1 cellular context compared by ENCODE assay signal in the genomic region with DNA sequence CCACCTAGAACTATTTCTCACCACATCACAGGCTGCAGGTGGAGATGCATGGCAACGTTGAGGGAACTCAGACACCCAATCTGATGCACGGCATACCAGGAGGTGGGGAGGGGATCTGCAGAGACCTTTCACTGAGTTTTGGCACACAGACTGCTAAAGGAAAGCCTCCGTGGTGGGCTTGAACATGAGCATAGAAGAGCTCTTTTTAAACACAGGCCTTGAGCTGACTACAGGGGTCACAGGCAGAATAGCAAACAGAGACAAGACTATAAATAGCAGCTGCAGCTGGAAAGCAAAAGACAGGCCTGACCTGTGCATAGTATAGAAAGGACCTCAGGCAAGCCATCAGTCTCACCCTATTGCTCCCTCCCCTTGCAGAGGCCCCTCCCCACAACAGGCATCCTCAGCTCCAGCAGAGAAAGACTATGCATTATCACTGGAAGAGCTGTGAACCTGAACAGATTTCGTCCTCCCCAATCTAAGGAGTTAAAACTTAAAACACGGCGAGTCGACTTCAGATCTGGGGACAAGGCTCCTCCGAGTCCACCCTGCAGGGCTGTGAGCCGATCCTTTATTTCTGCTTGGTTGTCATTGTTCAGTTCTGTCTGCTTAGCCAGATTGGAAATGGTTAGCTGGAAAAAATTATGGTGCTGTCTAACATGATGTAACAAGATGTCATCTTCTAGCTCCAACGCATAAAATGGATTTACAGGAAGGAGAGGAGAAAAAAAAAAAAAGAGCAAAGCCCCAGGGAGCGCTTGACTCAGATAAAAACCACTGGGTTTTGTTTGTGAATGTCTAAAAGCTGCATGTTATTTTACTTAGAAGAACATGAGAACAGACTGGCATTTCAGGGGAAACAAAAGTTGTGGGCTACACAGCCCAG.
TF ChIP-seq lines count a peak whose summit lies in the region.

No MANE protein-coding gene starts in this region.

TF ChIP-seq in GM23338, 12 proteins besides CTCF, POLR2A, EP300 and RAD21 (continued from another document):
- TF ChIP-seq, protein P1, sequence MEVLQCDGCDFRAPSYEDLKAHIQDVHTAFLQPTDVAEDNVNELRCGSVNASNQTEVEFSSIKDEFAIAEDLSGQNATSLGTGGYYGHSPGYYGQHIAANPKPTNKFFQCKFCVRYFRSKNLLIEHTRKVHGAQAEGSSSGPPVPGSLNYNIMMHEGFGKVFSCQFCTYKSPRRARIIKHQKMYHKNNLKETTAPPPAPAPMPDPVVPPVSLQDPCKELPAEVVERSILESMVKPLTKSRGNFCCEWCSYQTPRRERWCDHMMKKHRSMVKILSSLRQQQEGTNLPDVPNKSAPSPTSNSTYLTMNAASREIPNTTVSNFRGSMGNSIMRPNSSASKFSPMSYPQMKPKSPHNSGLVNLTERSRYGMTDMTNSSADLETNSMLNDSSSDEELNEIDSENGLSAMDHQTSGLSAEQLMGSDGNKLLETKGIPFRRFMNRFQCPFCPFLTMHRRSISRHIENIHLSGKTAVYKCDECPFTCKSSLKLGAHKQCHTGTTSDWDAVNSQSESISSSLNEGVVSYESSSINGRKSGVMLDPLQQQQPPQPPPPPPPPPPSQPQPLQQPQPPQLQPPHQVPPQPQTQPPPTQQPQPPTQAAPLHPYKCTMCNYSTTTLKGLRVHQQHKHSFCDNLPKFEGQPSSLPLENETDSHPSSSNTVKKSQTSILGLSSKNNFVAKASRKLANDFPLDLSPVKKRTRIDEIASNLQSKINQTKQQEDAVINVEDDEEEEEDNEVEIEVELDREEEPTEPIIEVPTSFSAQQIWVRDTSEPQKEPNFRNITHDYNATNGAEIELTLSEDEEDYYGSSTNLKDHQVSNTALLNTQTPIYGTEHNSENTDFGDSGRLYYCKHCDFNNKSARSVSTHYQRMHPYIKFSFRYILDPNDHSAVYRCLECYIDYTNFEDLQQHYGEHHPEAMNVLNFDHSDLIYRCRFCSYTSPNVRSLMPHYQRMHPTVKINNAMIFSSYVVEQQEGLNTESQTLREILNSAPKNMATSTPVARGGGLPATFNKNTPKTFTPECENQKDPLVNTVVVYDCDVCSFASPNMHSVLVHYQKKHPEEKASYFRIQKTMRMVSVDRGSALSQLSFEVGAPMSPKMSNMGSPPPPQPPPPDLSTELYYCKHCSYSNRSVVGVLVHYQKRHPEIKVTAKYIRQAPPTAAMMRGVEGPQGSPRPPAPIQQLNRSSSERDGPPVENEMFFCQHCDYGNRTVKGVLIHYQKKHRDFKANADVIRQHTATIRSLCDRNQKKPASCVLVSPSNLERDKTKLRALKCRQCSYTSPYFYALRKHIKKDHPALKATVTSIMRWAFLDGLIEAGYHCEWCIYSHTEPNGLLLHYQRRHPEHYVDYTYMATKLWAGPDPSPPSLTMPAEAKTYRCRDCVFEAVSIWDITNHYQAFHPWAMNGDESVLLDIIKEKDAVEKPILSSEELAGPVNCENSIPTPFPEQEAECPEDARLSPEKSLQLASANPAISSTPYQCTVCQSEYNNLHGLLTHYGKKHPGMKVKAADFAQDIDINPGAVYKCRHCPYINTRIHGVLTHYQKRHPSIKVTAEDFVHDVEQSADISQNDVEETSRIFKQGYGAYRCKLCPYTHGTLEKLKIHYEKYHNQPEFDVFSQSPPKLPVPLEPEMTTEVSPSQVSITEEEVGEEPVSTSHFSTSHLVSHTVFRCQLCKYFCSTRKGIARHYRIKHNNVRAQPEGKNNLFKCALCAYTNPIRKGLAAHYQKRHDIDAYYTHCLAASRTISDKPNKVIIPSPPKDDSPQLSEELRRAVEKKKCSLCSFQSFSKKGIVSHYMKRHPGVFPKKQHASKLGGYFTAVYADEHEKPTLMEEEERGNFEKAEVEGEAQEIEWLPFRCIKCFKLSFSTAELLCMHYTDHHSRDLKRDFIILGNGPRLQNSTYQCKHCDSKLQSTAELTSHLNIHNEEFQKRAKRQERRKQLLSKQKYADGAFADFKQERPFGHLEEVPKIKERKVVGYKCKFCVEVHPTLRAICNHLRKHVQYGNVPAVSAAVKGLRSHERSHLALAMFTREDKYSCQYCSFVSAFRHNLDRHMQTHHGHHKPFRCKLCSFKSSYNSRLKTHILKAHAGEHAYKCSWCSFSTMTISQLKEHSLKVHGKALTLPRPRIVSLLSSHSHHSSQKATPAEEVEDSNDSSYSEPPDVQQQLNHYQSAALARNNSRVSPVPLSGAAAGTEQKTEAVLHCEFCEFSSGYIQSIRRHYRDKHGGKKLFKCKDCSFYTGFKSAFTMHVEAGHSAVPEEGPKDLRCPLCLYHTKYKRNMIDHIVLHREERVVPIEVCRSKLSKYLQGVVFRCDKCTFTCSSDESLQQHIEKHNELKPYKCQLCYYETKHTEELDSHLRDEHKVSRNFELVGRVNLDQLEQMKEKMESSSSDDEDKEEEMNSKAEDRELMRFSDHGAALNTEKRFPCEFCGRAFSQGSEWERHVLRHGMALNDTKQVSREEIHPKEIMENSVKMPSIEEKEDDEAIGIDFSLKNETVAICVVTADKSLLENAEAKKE (CRISPR knock-in tag; IDR thresholded peaks at IDR 0.05), result no peak
- TF ChIP-seq ZNF331 (CRISPR knock-in tag; IDR thresholded peaks at IDR 0.05; ENCODE audit: low read depth), result no peak
- TF ChIP-seq CREB1 (CRISPR knock-in tag; IDR thresholded peaks at IDR 0.05; ENCODE audit: low read depth), result no peak
- no peak for TF ChIP-seq JUNB (IDR thresholded peaks at IDR 0.05; ENCODE audit: unreplicated experiment)
- no peak for TF ChIP-seq POLR2AphosphoS5 (IDR thresholded peaks at IDR 0.05; ENCODE audit: low read depth)
- no peak for TF ChIP-seq EZH2 (IDR thresholded peaks at IDR 0.05; ENCODE audit: low read depth, unreplicated experiment)
- no peak for TF ChIP-seq EZH2phosphoT487 (IDR thresholded peaks at IDR 0.05; ENCODE audit: unreplicated experiment)
- TF ChIP-seq, protein P2, sequence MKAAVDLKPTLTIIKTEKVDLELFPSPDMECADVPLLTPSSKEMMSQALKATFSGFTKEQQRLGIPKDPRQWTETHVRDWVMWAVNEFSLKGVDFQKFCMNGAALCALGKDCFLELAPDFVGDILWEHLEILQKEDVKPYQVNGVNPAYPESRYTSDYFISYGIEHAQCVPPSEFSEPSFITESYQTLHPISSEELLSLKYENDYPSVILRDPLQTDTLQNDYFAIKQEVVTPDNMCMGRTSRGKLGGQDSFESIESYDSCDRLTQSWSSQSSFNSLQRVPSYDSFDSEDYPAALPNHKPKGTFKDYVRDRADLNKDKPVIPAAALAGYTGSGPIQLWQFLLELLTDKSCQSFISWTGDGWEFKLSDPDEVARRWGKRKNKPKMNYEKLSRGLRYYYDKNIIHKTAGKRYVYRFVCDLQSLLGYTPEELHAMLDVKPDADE (IDR thresholded peaks at IDR 0.05), result no peak
- no peak for TF ChIP-seq NANOG (IDR thresholded peaks at IDR 0.05; ENCODE audit: borderline replicate concordance)
- no peak for TF ChIP-seq ZNF114 (CRISPR knock-in tag; IDR thresholded peaks at IDR 0.05)
- TF ChIP-seq STAT1 (IDR thresholded peaks at IDR 0.05; ENCODE audit: unreplicated experiment), result no peak
TF ChIP-seq in GM23338: peak in this region for 0.
